Comparison of ENCODE assay signal across 8 cellular contexts in the genomic region with DNA sequence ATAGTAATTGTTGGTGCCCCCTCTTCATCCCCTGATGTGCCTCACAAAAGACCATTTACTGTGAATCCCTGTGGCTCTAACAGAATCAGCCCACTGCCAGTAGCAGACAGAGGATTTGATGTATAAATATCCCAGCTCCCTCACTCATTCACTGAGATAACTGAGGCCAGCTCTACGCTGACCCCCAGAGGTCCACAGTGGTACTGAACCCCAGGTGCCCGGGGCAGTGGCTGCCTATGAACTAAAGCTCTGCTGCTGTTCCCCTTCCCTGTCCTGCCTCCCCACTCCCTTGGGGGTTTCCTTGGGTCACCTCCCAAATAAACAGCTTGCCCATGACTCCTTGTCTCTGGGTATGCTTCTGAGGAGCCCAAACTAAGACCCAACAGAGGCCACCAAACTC.
DNase-seq lines count a peak whose midpoint lies in the region; ATAC-seq and TF ChIP-seq lines count a peak whose summit lies in the region.

No MANE protein-coding gene starts in this region.

- TF ChIP-seq CTCF in WTC11 (IDR thresholded peaks at IDR 0.05) = peak; percentile 81

- POLR2A ChIA-PET in WTC11 (lab: Charles Lee) = no interaction called here

- no peak overlapping the region for H3K27ac Mint-ChIP-seq in WTC11

- no peaks in the 10 kb centered on the region for H3K4me1 Mint-ChIP-seq in WTC11

- H3K4me3 Mint-ChIP-seq in WTC11 = no peak overlapping the region

- DNase-seq in AG08395 (ENCODE audit: low spot score) (peak; percentile 40), GM19240 (ENCODE audit: insufficient read length, low spot score) (peak; percentile 43), WTC11 (ENCODE audit: low spot score) (peak; percentile 80), iPS-NIHi11 (ENCODE audit: low spot score) (peak; percentile 78), NCI-H128 (lab: John Stamatoyannopoulos, UW; ENCODE audit: unreplicated experiment) (no peak)

- CTCF ChIA-PET in WTC11 (lab: Charles Lee) = interaction anchor here (0.6 to 2.7 kb wide), 78 partner anchors 10 to 448 kb away, joined by 3 to 37 read pairs (median 4); a partner anchor contains a TSS

- H3K36me3 Mint-ChIP-seq in WTC11 = no peaks in the 10 kb centered on the region

- peaks cover 3% of the 10 kb centered on the region; the same call in 1 of the 2 replicates for H3K9me3 Mint-ChIP-seq in WTC11

- peak; percentile 96 for ATAC-seq in WTC11
- ATAC-seq in GM21360 (IDR thresholded peaks at IDR 0.05; ENCODE audit: unreplicated experiment) = no peak
- ATAC-seq in HG02798 (IDR thresholded peaks at IDR 0.05; ENCODE audit: poor library complexity, unreplicated experiment) = no peak
- no peak for ATAC-seq in GM19023 (IDR thresholded peaks at IDR 0.05; ENCODE audit: unreplicated experiment)

- peaks cover 3% of the 10 kb centered on the region for H3K27me3 Mint-ChIP-seq in WTC11 (ENCODE audit: low read depth)

TF ChIP-seq in WTC11, 78 proteins besides CTCF, POLR2A, EP300 and RAD21:
- TF ChIP-seq HMGA2 (CRISPR knock-in tag; IDR thresholded peaks at IDR 0.05) (no peak), CREB1 (CRISPR knock-in tag; IDR thresholded peaks at IDR 0.05) (no peak), MYBL2 (CRISPR knock-in tag; IDR thresholded peaks at IDR 0.05) (no peak), NR3C1 (CRISPR knock-in tag; conservative IDR thresholded peaks at IDR 0.05; ENCODE audit: low read depth) (no peak), ZNF416 (CRISPR knock-in tag; IDR thresholded peaks at IDR 0.05) (no peak), ETV6 (CRISPR knock-in tag; IDR thresholded peaks at IDR 0.05) (no peak), KAT7 (CRISPR knock-in tag; IDR thresholded peaks at IDR 0.05; ENCODE audit: borderline replicate concordance) (no peak), NFATC4 (CRISPR knock-in tag; IDR thresholded peaks at IDR 0.05) (no peak), TEAD1 (CRISPR knock-in tag; IDR thresholded peaks at IDR 0.05) (no peak), ZNF671 (CRISPR knock-in tag; IDR thresholded peaks at IDR 0.05) (no peak)
- TF ChIP-seq, protein P1, sequence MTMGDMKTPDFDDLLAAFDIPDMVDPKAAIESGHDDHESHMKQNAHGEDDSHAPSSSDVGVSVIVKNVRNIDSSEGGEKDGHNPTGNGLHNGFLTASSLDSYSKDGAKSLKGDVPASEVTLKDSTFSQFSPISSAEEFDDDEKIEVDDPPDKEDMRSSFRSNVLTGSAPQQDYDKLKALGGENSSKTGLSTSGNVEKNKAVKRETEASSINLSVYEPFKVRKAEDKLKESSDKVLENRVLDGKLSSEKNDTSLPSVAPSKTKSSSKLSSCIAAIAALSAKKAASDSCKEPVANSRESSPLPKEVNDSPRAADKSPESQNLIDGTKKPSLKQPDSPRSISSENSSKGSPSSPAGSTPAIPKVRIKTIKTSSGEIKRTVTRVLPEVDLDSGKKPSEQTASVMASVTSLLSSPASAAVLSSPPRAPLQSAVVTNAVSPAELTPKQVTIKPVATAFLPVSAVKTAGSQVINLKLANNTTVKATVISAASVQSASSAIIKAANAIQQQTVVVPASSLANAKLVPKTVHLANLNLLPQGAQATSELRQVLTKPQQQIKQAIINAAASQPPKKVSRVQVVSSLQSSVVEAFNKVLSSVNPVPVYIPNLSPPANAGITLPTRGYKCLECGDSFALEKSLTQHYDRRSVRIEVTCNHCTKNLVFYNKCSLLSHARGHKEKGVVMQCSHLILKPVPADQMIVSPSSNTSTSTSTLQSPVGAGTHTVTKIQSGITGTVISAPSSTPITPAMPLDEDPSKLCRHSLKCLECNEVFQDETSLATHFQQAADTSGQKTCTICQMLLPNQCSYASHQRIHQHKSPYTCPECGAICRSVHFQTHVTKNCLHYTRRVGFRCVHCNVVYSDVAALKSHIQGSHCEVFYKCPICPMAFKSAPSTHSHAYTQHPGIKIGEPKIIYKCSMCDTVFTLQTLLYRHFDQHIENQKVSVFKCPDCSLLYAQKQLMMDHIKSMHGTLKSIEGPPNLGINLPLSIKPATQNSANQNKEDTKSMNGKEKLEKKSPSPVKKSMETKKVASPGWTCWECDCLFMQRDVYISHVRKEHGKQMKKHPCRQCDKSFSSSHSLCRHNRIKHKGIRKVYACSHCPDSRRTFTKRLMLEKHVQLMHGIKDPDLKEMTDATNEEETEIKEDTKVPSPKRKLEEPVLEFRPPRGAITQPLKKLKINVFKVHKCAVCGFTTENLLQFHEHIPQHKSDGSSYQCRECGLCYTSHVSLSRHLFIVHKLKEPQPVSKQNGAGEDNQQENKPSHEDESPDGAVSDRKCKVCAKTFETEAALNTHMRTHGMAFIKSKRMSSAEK (CRISPR knock-in tag; IDR thresholded peaks at IDR 0.05; ENCODE audit: borderline replicate concordance) = no peak
TF ChIP-seq in WTC11: peak in this region for 0.
